ENCODE assay signal across 9 cellular contexts in genomic region chr4:158775091-158775651, GRCh38. TPM values are rescaled to one million over a fixed set of nuclear protein-coding genes. Genes with fewer than 3 reads are reported as not detected.
DNase-seq lines count a peak whose midpoint lies in the region; ATAC-seq, FAIRE-seq and TF ChIP-seq lines count a peak whose summit lies in the region.
"Had no signal": no experiment of that assay in that cellular context is flagged by ENCODE, and none has a peak within 500 bp of the region (broad histone marks: within the 10 kb centered on the region; RNA-seq: fewer than 3 reads in every experiment).

No MANE protein-coding gene starts in this region.

- H3K4me2 ChIP-seq in Loucy (ENCODE audit: low read depth, low read length, poor library complexity, severe bottlenecking) (peak overlapping the region; percentile 77), HepG2 (ENCODE audit: low read depth, low read length) (peak overlapping the region; percentile 36)

- 100% methylated on average over 1 of the region's 1 CpG for WGBS in HepG2 (ENCODE audit: low lambda C conversion rate)
- 43% methylated on average over 1 of the region's 1 CpG for WGBS in suprapubic skin

- H3K79me2 ChIP-seq in Loucy (ENCODE audit: insufficient read depth, low read length) (peaks cover 96% of the 10 kb centered on the region), HepG2 (ENCODE audit: insufficient read depth, low read length) (peaks cover 98% of the 10 kb centered on the region)

- H2AFZ ChIP-seq in Loucy (ENCODE audit: low read length): no peak overlapping the region
- H2AFZ ChIP-seq in HepG2 (ENCODE audit: low read length): no peak overlapping the region

- peaks cover 18% of the 10 kb centered on the region for H4K20me1 ChIP-seq in Loucy (ENCODE audit: insufficient read depth, low read length, poor library complexity, severe bottlenecking)
- peaks cover 7% of the 10 kb centered on the region for H4K20me1 ChIP-seq in HepG2 (ENCODE audit: insufficient read depth, low read length)

- H3K4me3 ChIP-seq in Loucy (ENCODE audit: low read length, poor library complexity, severe bottlenecking): peak overlapping the region; percentile 57
- H3K4me3 ChIP-seq in HepG2 (replicated peaks in 1 of 3; ENCODE audit: insufficient read depth in 1 of 3, low read depth in 2 of 3, low read length in 3 of 3): no peak overlapping the region
- H3K4me3 ChIP-seq in suprapubic skin: no peak overlapping the region

- H3K9me2 ChIP-seq in Loucy (replicated peaks; ENCODE audit: low read depth, low read length): no peaks in the 10 kb centered on the region

- TF ChIP-seq CTCF in Loucy (conservative IDR thresholded peaks at IDR 0.05; ENCODE audit: low read length) (no peak), HepG2 (CRISPR knock-in tag; IDR thresholded peaks at IDR 0.05) (no peak), suprapubic skin (IDR thresholded peaks at IDR 0.05) (no peak)

- no peaks in the 10 kb centered on the region for H3F3A ChIP-seq in Loucy (ENCODE audit: low read depth)

- intact Hi-C loops in HepG2 (cut with micrococcal nuclease; ENCODE audit: unreplicated experiment): no loop called here

- H3K9me3 ChIP-seq in Loucy (ENCODE audit: insufficient read depth, low read depth, low read length) (no peaks in the 10 kb centered on the region), HepG2 (ENCODE audit: low read length) (no peaks in the 10 kb centered on the region), suprapubic skin (no peaks in the 10 kb centered on the region)

- BruUV-seq in HepG2 (replicated peaks; lab: Mats Ljungman, UMichigan): no TSS peak

- TF ChIP-seq POLR2A in HepG2 (IDR thresholded peaks at IDR 0.05; ENCODE audit: insufficient read depth in 1 of 2, low read depth in 2 of 2, low read length in 2 of 2) (no peak), suprapubic skin (IDR thresholded peaks at IDR 0.05) (no peak)

- H3K27ac ChIP-seq in HepG2 (ENCODE audit: extremely low read length, insufficient read depth, low read length) (no peak overlapping the region), suprapubic skin (peak overlapping the region; percentile 61)

- H3K27me3 ChIP-seq in Loucy (ENCODE audit: insufficient read depth, low read length, poor library complexity, severe bottlenecking) (no peaks in the 10 kb centered on the region), HepG2 (ENCODE audit: control insufficient read depth in 1 of 2, insufficient read depth in 2 of 2, low read length in 2 of 2) (no peaks in the 10 kb centered on the region), suprapubic skin (no peaks in the 10 kb centered on the region)

- POLR2A ChIA-PET in HepG2 (lab: Yijun Ruan, JAX): no interaction called here

- DNase-seq in dedifferentiated amniotic fluid mesenchymal stem cell (ENCODE audit: extremely low spot score) (peak; percentile 34), HepG2 (ENCODE audit: low spot score) (no peak), suprapubic skin (ENCODE audit: low spot score in 2 of 2) (no peak), NCI-H2171 treated with DMSO at 0.1 percent for 48 hours (lab: John Stamatoyannopoulos, UW) (no peak), activated gamma-delta T cell treated with Interleukin-2 at 50 U/mL for 16 hours (no peak), SHP77 (lab: John Stamatoyannopoulos, UW) (no peak)
- DNase-seq: NCI-H1092 treated with DMSO at 0.1 percent for 48 hours had no signal

- no peaks in the 10 kb centered on the region for H3K36me3 ChIP-seq in Loucy (ENCODE audit: insufficient read depth, low read length)
- H3K36me3 ChIP-seq in HepG2 (replicated peaks in 1 of 2; ENCODE audit: control insufficient read depth in 1 of 2, insufficient read depth in 2 of 2, low read length in 2 of 2): no peaks in the 10 kb centered on the region
- no peaks in the 10 kb centered on the region for H3K36me3 ChIP-seq in suprapubic skin

- H3K9ac ChIP-seq in Loucy (ENCODE audit: low read depth, low read length, poor library complexity, severe bottlenecking) (no peak overlapping the region), HepG2 (ENCODE audit: insufficient read depth, low read depth, low read length) (no peak overlapping the region)

- ATAC-seq in HepG2 (peak; percentile 40; the same call in 1 of the 3 replicates), GM21515 (IDR thresholded peaks at IDR 0.05; ENCODE audit: unreplicated experiment) (no peak)

- no peak for TF ChIP-seq EP300 in HepG2 (IDR thresholded peaks at IDR 0.05; ENCODE audit: low read depth in 2 of 2, low read length in 2 of 2)
- TF ChIP-seq EP300 in HepG2 (CRISPR knock-in tag; IDR thresholded peaks at IDR 0.05; ENCODE audit: borderline replicate concordance): no peak
- TF ChIP-seq EP300 in suprapubic skin (IDR thresholded peaks at IDR 0.05): no peak

- no peak for TF ChIP-seq RAD21 in HepG2 (CRISPR knock-in tag; IDR thresholded peaks at IDR 0.05)

- in situ Hi-C loops in HepG2 (cut with HindIII; ENCODE audit: extremely low pct_ligation_motif_present, low pct_unique_long_range_greater_than_20kb): no loop called here

- H3K4me1 ChIP-seq in Loucy (ENCODE audit: insufficient read depth, low read length, poor library complexity, severe bottlenecking) (peaks cover 85% of the 10 kb centered on the region), HepG2 (ENCODE audit: insufficient read depth, low read length) (peaks cover 88% of the 10 kb centered on the region), suprapubic skin (peaks cover 58% of the 10 kb centered on the region)

- no peak for FAIRE-seq in HepG2 (lab: Jason Lieb, UNC)

- CTCF ChIA-PET in HepG2 (lab: Yijun Ruan, JAX; ENCODE audit: low intra/inter-chr PET ratio, low total read pairs): no interaction called here

TF ChIP-seq in HepG2, 621 proteins besides CTCF, POLR2A, EP300 and RAD21 (continues in another document):
- 0 out of 2 replicates have a peak, but pooled peaks have one; percentile 13 for TF ChIP-seq MAFF (IDR thresholded peaks at IDR 0.05; ENCODE audit: low read depth, low read length)
- peak; percentile 75 for TF ChIP-seq FOSL2 (CRISPR knock-in tag; IDR thresholded peaks at IDR 0.05)
- TF ChIP-seq MED13 (CRISPR knock-in tag; IDR thresholded peaks at IDR 0.05): no peak
- TF ChIP-seq ZNF644 (CRISPR knock-in tag; IDR thresholded peaks at IDR 0.05; ENCODE audit: low read depth): peak; percentile 59; the same call in 1 of the 2 replicates

RNA-seq across cellular contexts. Expression of gene FNIP2, which starts 6.3 kb away (rescaled TPM):
- 15.5 and 21.8 TPM in 2 replicates for total RNA-seq in HepG2 (2016; rRNA removed; fragmentation: Illumina TruSeq; extraction: Trizol)
- 3.0 and 4.9 TPM in 2 replicates for total RNA-seq in HepG2 (2016; cell fraction: cytosol; rRNA removed; fragmentation: Illumina TruSeq; extraction: Trizol; ENCODE audit: low read depth)
- 14.7 and 18.4 TPM in 2 replicates for total RNA-seq in HepG2 (2016; cell fraction: insoluble cytoplasmic fraction; rRNA removed; fragmentation: Illumina TruSeq; extraction: Trizol)
- 10.4 and 11.2 TPM in 2 replicates for total RNA-seq in HepG2 (2016; cell fraction: membrane; rRNA removed; fragmentation: Illumina TruSeq; extraction: Trizol)
- total RNA-seq in HepG2 (2016; cell fraction: nucleus; rRNA removed; fragmentation: Illumina TruSeq; extraction: Trizol): 22.6 and 22.8 TPM in 2 replicates
- 21.0 and 24.0 TPM in 2 replicates for polyA plus RNA-seq in HepG2 (2011; rRNA removed)
- 15.3 and 25.0 TPM in 2 replicates for polyA plus RNA-seq in HepG2 (2011; cell fraction: cytosol; rRNA removed)
- 13.4 and 17.1 TPM in 2 replicates for polyA plus RNA-seq in HepG2 (2011; cell fraction: nucleus; rRNA removed)
- polyA plus RNA-seq in HepG2 (2012): 38.7 and 42.8 TPM in 2 replicates
- 0.37 and 0.41 TPM in 2 replicates for polyA plus RNA-seq in HepG2 (2016; cell fraction: cytosol; fragmentation: Illumina TruSeq; extraction: Trizol; ENCODE audit: low read depth)
- polyA plus RNA-seq in HepG2 (2016; cell fraction: insoluble cytoplasmic fraction; fragmentation: Illumina TruSeq; extraction: Trizol; ENCODE audit: low read depth): 12.9 and 13.3 TPM in 2 replicates
- polyA plus RNA-seq in HepG2 (2016; cell fraction: membrane; fragmentation: Illumina TruSeq; extraction: Trizol; ENCODE audit: low read depth): 2.1 TPM in 2 replicates
- polyA plus RNA-seq in HepG2 (2016; cell fraction: nucleus; fragmentation: Illumina TruSeq; extraction: Trizol; ENCODE audit: insufficient read depth, low read depth): 11.3 and 12.9 TPM in 2 replicates
- polyA minus RNA-seq in HepG2 (2011; rRNA and poly(A)+ RNA removed; ENCODE audit: low replicate concordance): 1.8 and 45.2 TPM in 2 replicates
- 33.4 and 50.0 TPM in 2 replicates for polyA minus RNA-seq in HepG2 (2011; cell fraction: cytosol; rRNA and poly(A)+ RNA removed)
- polyA minus RNA-seq in HepG2 (2011; cell fraction: nucleus; rRNA and poly(A)+ RNA removed): 74.3 and 82.9 TPM in 2 replicates
- total RNA-seq in suprapubic skin: 10 to 100 TPM; 21.4 to 31.7 (median 28.1) TPM

RNA-seq across cellular contexts. Expression of gene PPID, which starts 52.0 kb away (rescaled TPM):
- total RNA-seq in HepG2 (2016; rRNA removed; fragmentation: Illumina TruSeq; extraction: Trizol): 63.4 and 73.3 TPM in 2 replicates
- 10.1 and 10.4 TPM in 2 replicates for total RNA-seq in HepG2 (2016; cell fraction: cytosol; rRNA removed; fragmentation: Illumina TruSeq; extraction: Trizol; ENCODE audit: low read depth)
- 59.6 and 76.4 TPM in 2 replicates for total RNA-seq in HepG2 (2016; cell fraction: insoluble cytoplasmic fraction; rRNA removed; fragmentation: Illumina TruSeq; extraction: Trizol)
- 22.4 and 23.0 TPM in 2 replicates for total RNA-seq in HepG2 (2016; cell fraction: membrane; rRNA removed; fragmentation: Illumina TruSeq; extraction: Trizol)
- total RNA-seq in HepG2 (2016; cell fraction: nucleus; rRNA removed; fragmentation: Illumina TruSeq; extraction: Trizol): 24.7 and 25.4 TPM in 2 replicates
- 14.1 and 15.4 TPM in 2 replicates for polyA plus RNA-seq in HepG2 (2011; rRNA removed)
- polyA plus RNA-seq in HepG2 (2011; cell fraction: cytosol; rRNA removed): 10.2 and 11.5 TPM in 2 replicates
- 10.6 and 15.9 TPM in 2 replicates for polyA plus RNA-seq in HepG2 (2011; cell fraction: nucleus; rRNA removed)
- polyA plus RNA-seq in HepG2 (2012): 34.3 and 39.6 TPM in 2 replicates
- polyA plus RNA-seq in HepG2 (2016; cell fraction: cytosol; fragmentation: Illumina TruSeq; extraction: Trizol; ENCODE audit: low read depth): 8.0 TPM in 2 replicates
- polyA plus RNA-seq in HepG2 (2016; cell fraction: insoluble cytoplasmic fraction; fragmentation: Illumina TruSeq; extraction: Trizol; ENCODE audit: low read depth): 92.0 and 102 TPM in 2 replicates
- 15.5 and 16.2 TPM in 2 replicates for polyA plus RNA-seq in HepG2 (2016; cell fraction: membrane; fragmentation: Illumina TruSeq; extraction: Trizol; ENCODE audit: low read depth)
- 55.4 and 64.1 TPM in 2 replicates for polyA plus RNA-seq in HepG2 (2016; cell fraction: nucleus; fragmentation: Illumina TruSeq; extraction: Trizol; ENCODE audit: insufficient read depth, low read depth)
- polyA minus RNA-seq in HepG2 (2011; rRNA and poly(A)+ RNA removed; ENCODE audit: low replicate concordance): 1.6 and 2.3 TPM in 2 replicates
- 6.8 and 9.3 TPM in 2 replicates for polyA minus RNA-seq in HepG2 (2011; cell fraction: cytosol; rRNA and poly(A)+ RNA removed)
- polyA minus RNA-seq in HepG2 (2011; cell fraction: nucleus; rRNA and poly(A)+ RNA removed): 11.7 and 14.8 TPM in 2 replicates
- 10 to 100 TPM in 3 of 4 donors, 1 to 10 TPM in 1; 8.1 to 18.9 (median 12.6) TPM for total RNA-seq in suprapubic skin
